Comparison of ENCODE assay signal across 20 cellular contexts in genomic region chr12:113191236-113191635, GRCh38. TPM values are rescaled to one million over a fixed set of nuclear protein-coding genes. Genes with fewer than 3 reads are reported as not detected.
"Had no signal": no experiment of that assay in that cellular context is flagged by ENCODE, and none has a peak within 500 bp of the region (broad histone marks: within the 10 kb centered on the region; RNA-seq: fewer than 3 reads in every experiment).

No MANE protein-coding gene starts in this region.

- H3K4me3 ChIP-seq: cardiac muscle cell had no signal

- H3K27ac ChIP-seq: brain microvascular endothelial cell had no signal

- H3K36me3 ChIP-seq: cardiac muscle cell had no signal

- DNase-seq: activated CD4-positive, alpha-beta memory T cell treated with anti-CD3 and anti-CD28 coated beads for 36 hours; activated CD4-positive, alpha-beta T cell treated with anti-CD3 and anti-CD28 coated beads, Interleukin-2, amount 10 ng/mL, durations not matched to agents 7 days and 5 days; activated CD4-positive, CD25-positive, alpha-beta regulatory T cell; activated CD8-positive, alpha-beta memory T cell treated with anti-CD3 and anti-CD28 coated beads for 24 hours; activated effector memory CD4-positive, alpha-beta T cell treated with anti-CD3 and anti-CD28 coated beads, Interleukin-2, amount 50 U/mL, for 16 hours; activated naive CD4-positive, alpha-beta T cell treated with Interleukin-2 at 50 U/mL for 16 hours; activated naive CD8-positive, alpha-beta T cell treated with anti-CD3 and anti-CD28 coated beads, Interleukin-2, amount 50 U/mL, for 24 hours; activated T-cell treated with anti-CD3 and anti-CD28 coated beads, Interleukin-2, amount 50 U/mL, for 4 hours; cerebellar nuclear complex; NCI-H1105 treated with DMSO at 0.1 percent for 48 hours; NCI-H1436 treated with DMSO at 0.1 percent for 48 hours; NCI-H187 treated with DMSO at 0.1 percent for 48 hours; NCI-H2081 treated with DMSO at 0.1 percent for 48 hours; SHP77 treated with DMSO at 0.1 percent for 48 hours; T-helper 17 cell; T-helper 9 cell had no signal

- H3K27me3 Mint-ChIP-seq: activated CD4-positive, alpha-beta memory T cell treated with anti-CD3 and anti-CD28 coated beads for 36 hours; activated CD4-positive, alpha-beta T cell treated with anti-CD3 and anti-CD28 coated beads, Interleukin-2, amount 10 ng/mL, durations not matched to agents 7 days and 5 days; activated naive CD8-positive, alpha-beta T cell treated with anti-CD3 and anti-CD28 coated beads, Interleukin-2, amount 50 U/mL, for 24 hours; T-helper 17 cell had no signal

- H3K27me3 ChIP-seq: brain microvascular endothelial cell, cardiac muscle cell had no signal

- H3K9me3 Mint-ChIP-seq: activated CD4-positive, alpha-beta memory T cell treated with anti-CD3 and anti-CD28 coated beads for 36 hours; activated CD4-positive, alpha-beta T cell treated with anti-CD3 and anti-CD28 coated beads, Interleukin-2, amount 10 ng/mL, durations not matched to agents 7 days and 5 days; activated naive CD4-positive, alpha-beta T cell treated with anti-CD3 and anti-CD28 coated beads, Interleukin-2, amount 50 U/mL, for 72 hours; activated naive CD8-positive, alpha-beta T cell treated with anti-CD3 and anti-CD28 coated beads, Interleukin-2, amount 50 U/mL, for 24 hours; activated T-cell treated with anti-CD3 and anti-CD28 coated beads, Interleukin-2, amount 50 U/mL, for 4 hours had no signal

- H3K27ac Mint-ChIP-seq: activated CD4-positive, alpha-beta memory T cell treated with anti-CD3 and anti-CD28 coated beads for 36 hours; activated CD4-positive, alpha-beta T cell treated with anti-CD3 and anti-CD28 coated beads, Interleukin-2, amount 10 ng/mL, durations not matched to agents 7 days and 5 days; activated naive CD8-positive, alpha-beta T cell treated with anti-CD3 and anti-CD28 coated beads, Interleukin-2, amount 50 U/mL, for 24 hours; T-helper 17 cell had no signal

- H3K4me3 Mint-ChIP-seq: activated CD4-positive, alpha-beta memory T cell treated with anti-CD3 and anti-CD28 coated beads for 36 hours; activated CD4-positive, alpha-beta T cell treated with anti-CD3 and anti-CD28 coated beads, Interleukin-2, amount 10 ng/mL, durations not matched to agents 7 days and 5 days; activated naive CD8-positive, alpha-beta T cell treated with anti-CD3 and anti-CD28 coated beads, Interleukin-2, amount 50 U/mL, for 24 hours; activated T-cell treated with anti-CD3 and anti-CD28 coated beads, Interleukin-2, amount 50 U/mL, for 4 hours; T-helper 17 cell had no signal

RNA-seq across cellular contexts. Expression of gene CFAP73, which starts 41.7 kb away (rescaled TPM):
- total RNA-seq: cardiac muscle cell, SK-MEL-5, T-helper 17 cell had no signal
- polyA plus RNA-seq: cardiac muscle cell had no signal
